In genomic region chr19:30064776-30065494, GRCh38 we compare ENCODE assay signal across 2 cellular contexts.
TF ChIP-seq lines count a peak whose summit lies in the region.

No MANE protein-coding gene starts in this region.

TF ChIP-seq in SK-N-SH, 30 proteins besides CTCF, POLR2A, EP300 and RAD21 (continued from another document):
- TF ChIP-seq IRF3 (IDR thresholded peaks at IDR 0.05; ENCODE audit: low read depth, low read length) (no peak), TCF12 (IDR thresholded peaks at IDR 0.05) (no peak), SIN3A (IDR thresholded peaks at IDR 0.05; ENCODE audit: borderline replicate concordance, low read depth, low read length) (no peak), FOXJ3 (CRISPR knock-in tag; IDR thresholded peaks at IDR 0.05) (no peak), CHD2 (IDR thresholded peaks at IDR 0.05; ENCODE audit: low read length, partially characterized antibody) (no peak), YY1 (IDR thresholded peaks at IDR 0.05; ENCODE audit: low read depth) (no peak), MAX (IDR thresholded peaks at IDR 0.05; ENCODE audit: low read depth) (no peak)
TF ChIP-seq in SK-N-SH: peak in this region for 0.

TF ChIP-seq in SK-N-SH treated with all-trans-retinoic acid at 6 μM for 48 hours, 23 proteins besides CTCF, POLR2A, EP300 and RAD21 (continued from another document):
- TF ChIP-seq POU6F1 (CRISPR knock-in tag; IDR thresholded peaks at IDR 0.05; ENCODE audit: borderline replicate concordance, low read depth) (no peak), ARNTL (CRISPR knock-in tag; IDR thresholded peaks at IDR 0.05; ENCODE audit: borderline replicate concordance, low read depth) (no peak), TCF4 (CRISPR knock-in tag; IDR thresholded peaks at IDR 0.05; ENCODE audit: borderline replicate concordance) (no peak)
TF ChIP-seq in SK-N-SH treated with all-trans-retinoic acid at 6 μM for 48 hours: peak in this region for 0.
